In the genomic region with DNA sequence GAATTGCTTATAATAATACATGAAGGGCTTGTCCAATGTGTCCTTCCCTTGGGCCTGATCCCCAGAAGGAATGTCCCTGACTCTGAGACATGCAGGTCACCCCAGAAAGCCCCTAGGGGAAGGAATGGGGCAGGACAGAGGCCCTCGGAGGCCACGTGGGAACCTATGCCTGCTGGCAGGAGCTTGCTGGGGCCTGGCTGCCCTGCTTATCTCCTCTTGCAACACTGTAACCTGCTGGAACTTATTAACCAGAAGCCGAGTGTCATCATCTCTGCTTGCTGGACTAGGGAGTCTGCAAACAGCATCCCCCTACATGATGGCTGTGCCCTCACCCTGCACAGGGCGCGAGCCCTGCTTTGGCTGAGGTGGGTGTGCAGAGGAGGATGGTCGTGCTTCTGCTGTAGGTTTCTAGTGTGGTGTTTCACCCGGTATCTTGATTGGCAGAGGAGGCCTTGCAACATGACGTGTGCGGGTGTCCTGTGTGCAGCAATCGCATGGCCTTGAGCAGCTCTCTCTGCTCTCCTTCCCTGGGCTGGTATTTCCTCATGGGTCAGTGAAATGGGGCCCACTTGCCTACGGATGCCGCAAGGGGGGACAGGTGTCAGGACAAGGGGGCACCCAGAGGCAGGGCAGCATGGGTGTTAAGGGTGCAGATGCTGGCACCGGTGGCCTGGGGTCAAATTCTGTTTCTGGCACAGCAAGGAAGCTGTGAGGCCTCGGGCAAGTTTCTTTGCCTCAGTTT, we compare ENCODE assay signal across 1 cellular context.
TF ChIP-seq lines count a peak whose summit lies in the region.

No MANE protein-coding gene starts in this region.

TF ChIP-seq in HepG2, 621 proteins besides CTCF, POLR2A, EP300 and RAD21 (continued from another document and continues in another):
- TF ChIP-seq, protein P1, sequence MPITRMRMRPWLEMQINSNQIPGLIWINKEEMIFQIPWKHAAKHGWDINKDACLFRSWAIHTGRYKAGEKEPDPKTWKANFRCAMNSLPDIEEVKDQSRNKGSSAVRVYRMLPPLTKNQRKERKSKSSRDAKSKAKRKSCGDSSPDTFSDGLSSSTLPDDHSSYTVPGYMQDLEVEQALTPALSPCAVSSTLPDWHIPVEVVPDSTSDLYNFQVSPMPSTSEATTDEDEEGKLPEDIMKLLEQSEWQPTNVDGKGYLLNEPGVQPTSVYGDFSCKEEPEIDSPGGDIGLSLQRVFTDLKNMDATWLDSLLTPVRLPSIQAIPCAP (CRISPR knock-in tag; IDR thresholded peaks at IDR 0.05; ENCODE audit: low read depth) = no peak
- peak; percentile 59; the same call in 1 of the 2 replicates for TF ChIP-seq NFKB2 (CRISPR knock-in tag; IDR thresholded peaks at IDR 0.05; ENCODE audit: borderline replicate concordance)
- TF ChIP-seq ZSCAN12 (CRISPR knock-in tag; IDR thresholded peaks at IDR 0.05) = no peak
- TF ChIP-seq SNAI1 (CRISPR knock-in tag; IDR thresholded peaks at IDR 0.05; ENCODE audit: borderline replicate concordance) = no peak
- TF ChIP-seq ZFP62 (CRISPR knock-in tag; IDR thresholded peaks at IDR 0.05) = no peak
- no peak for TF ChIP-seq ZNF816 (CRISPR knock-in tag; IDR thresholded peaks at IDR 0.05; ENCODE audit: borderline replicate concordance)
- no peak; the same call in 1 of the 2 replicates for TF ChIP-seq ZNF460 (CRISPR knock-in tag; IDR thresholded peaks at IDR 0.05; ENCODE audit: borderline replicate concordance)
- no peak for TF ChIP-seq ZNF282 (IDR thresholded peaks at IDR 0.05; ENCODE audit: partially characterized antibody)
- TF ChIP-seq ZSCAN31 (CRISPR knock-in tag; IDR thresholded peaks at IDR 0.05; ENCODE audit: low read depth) = peak; percentile 65; the same call in 1 of the 2 replicates
- TF ChIP-seq BRCA1 (CRISPR knock-in tag; IDR thresholded peaks at IDR 0.05) = 0 out of 2 replicates have a peak, but pooled peaks have one; percentile 54
- TF ChIP-seq ZNF7 (CRISPR knock-in tag; IDR thresholded peaks at IDR 0.05) = no peak
- TF ChIP-seq, protein P2, sequence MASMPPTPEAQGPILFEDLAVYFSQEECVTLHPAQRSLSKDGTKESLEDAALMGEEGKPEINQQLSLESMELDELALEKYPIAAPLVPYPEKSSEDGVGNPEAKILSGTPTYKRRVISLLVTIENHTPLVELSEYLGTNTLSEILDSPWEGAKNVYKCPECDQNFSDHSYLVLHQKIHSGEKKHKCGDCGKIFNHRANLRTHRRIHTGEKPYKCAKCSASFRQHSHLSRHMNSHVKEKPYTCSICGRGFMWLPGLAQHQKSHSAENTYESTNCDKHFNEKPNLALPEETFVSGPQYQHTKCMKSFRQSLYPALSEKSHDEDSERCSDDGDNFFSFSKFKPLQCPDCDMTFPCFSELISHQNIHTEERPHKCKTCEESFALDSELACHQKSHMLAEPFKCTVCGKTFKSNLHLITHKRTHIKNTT (CRISPR knock-in tag; IDR thresholded peaks at IDR 0.05) = no peak
- peak; percentile 41; the same call in 1 of the 2 replicates for TF ChIP-seq JUND (CRISPR knock-in tag; IDR thresholded peaks at IDR 0.05)
- TF ChIP-seq HDAC2 (CRISPR knock-in tag; IDR thresholded peaks at IDR 0.05) = peak; percentile 93
- TF ChIP-seq BATF2 (CRISPR knock-in tag; IDR thresholded peaks at IDR 0.05) = peak; percentile 55; the same call in 1 of the 2 replicates
- no peak for TF ChIP-seq ZNF704 (CRISPR knock-in tag; IDR thresholded peaks at IDR 0.05; ENCODE audit: borderline replicate concordance)
- no peak for TF ChIP-seq MLLT10 (CRISPR knock-in tag; IDR thresholded peaks at IDR 0.05)
- TF ChIP-seq DR1 (CRISPR knock-in tag; IDR thresholded peaks at IDR 0.05) = 0 out of 2 replicates have a peak, but pooled peaks have one; percentile 49
- no peak for TF ChIP-seq NR1H2 (CRISPR knock-in tag; IDR thresholded peaks at IDR 0.05; ENCODE audit: borderline replicate concordance, low read depth)
- peak; percentile 70; the same call in 1 of the 2 replicates for TF ChIP-seq ZZZ3 (CRISPR knock-in tag; IDR thresholded peaks at IDR 0.05; ENCODE audit: borderline replicate concordance)
- TF ChIP-seq RCOR2 (CRISPR knock-in tag; IDR thresholded peaks at IDR 0.05) = peak; percentile 79; the same call in 1 of the 2 replicates
- no peak for TF ChIP-seq KIAA2018 (CRISPR knock-in tag; IDR thresholded peaks at IDR 0.05; ENCODE audit: borderline replicate concordance)
- TF ChIP-seq ZNF513 (CRISPR knock-in tag; conservative IDR thresholded peaks at IDR 0.05) = no peak
- TF ChIP-seq CCAR2 (optimal IDR thresholded peaks at IDR 0.05; ENCODE audit: low read depth, low read length) = no peak
- TF ChIP-seq GLI4 (CRISPR knock-in tag; IDR thresholded peaks at IDR 0.05; ENCODE audit: borderline replicate concordance) = no peak
- TF ChIP-seq, protein P3, sequence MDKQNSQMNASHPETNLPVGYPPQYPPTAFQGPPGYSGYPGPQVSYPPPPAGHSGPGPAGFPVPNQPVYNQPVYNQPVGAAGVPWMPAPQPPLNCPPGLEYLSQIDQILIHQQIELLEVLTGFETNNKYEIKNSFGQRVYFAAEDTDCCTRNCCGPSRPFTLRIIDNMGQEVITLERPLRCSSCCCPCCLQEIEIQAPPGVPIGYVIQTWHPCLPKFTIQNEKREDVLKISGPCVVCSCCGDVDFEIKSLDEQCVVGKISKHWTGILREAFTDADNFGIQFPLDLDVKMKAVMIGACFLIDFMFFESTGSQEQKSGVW (CRISPR knock-in tag; IDR thresholded peaks at IDR 0.05; ENCODE audit: borderline replicate concordance) = no peak
- TF ChIP-seq YEATS2 (CRISPR knock-in tag; IDR thresholded peaks at IDR 0.05; ENCODE audit: borderline replicate concordance) = peak; percentile 46; the same call in 1 of the 2 replicates
- TF ChIP-seq RFX3 (CRISPR knock-in tag; IDR thresholded peaks at IDR 0.05) = no peak
- TF ChIP-seq ZKSCAN8 (CRISPR knock-in tag; IDR thresholded peaks at IDR 0.05; ENCODE audit: borderline replicate concordance) = peak; percentile 74
- peak; percentile 65; the same call in 1 of the 2 replicates for TF ChIP-seq TFAP4 (IDR thresholded peaks at IDR 0.05; ENCODE audit: borderline replicate concordance, low read depth)
- TF ChIP-seq, protein P4, sequence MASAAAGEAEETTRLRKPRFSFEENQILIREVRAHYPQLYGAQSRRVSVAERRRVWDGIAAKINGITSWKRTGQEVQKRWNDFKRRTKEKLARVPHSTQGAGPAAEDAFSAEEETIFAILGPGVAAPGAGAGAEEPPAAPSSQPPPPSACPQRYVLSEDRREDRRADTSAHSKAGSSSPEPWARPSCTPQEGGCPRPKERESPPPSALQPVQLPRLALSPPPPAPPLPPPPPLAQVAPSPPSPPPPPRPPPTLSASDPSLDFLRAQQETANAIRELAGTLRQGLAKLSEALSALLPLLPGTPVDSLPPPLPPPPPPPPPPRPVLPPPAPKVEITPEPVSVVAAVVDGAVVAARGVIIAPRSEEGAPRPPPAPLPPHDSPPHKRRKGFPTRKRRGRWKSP (CRISPR knock-in tag; IDR thresholded peaks at IDR 0.05) = peak; percentile 74; the same call in 1 of the 2 replicates
- TF ChIP-seq ZNF746 (CRISPR knock-in tag; IDR thresholded peaks at IDR 0.05) = peak; percentile 81
- no peak for TF ChIP-seq NFE2 (CRISPR knock-in tag; IDR thresholded peaks at IDR 0.05)
- no peak for TF ChIP-seq EHMT2 (IDR thresholded peaks at IDR 0.05; ENCODE audit: borderline replicate concordance, low read depth, low read length)
- no peak for TF ChIP-seq KDM5A (IDR thresholded peaks at IDR 0.05; ENCODE audit: borderline replicate concordance, low read length)
- TF ChIP-seq MZF1 (CRISPR knock-in tag; IDR thresholded peaks at IDR 0.05; ENCODE audit: borderline replicate concordance) = no peak; the same call in 1 of the 2 replicates
- TF ChIP-seq, protein P5, sequence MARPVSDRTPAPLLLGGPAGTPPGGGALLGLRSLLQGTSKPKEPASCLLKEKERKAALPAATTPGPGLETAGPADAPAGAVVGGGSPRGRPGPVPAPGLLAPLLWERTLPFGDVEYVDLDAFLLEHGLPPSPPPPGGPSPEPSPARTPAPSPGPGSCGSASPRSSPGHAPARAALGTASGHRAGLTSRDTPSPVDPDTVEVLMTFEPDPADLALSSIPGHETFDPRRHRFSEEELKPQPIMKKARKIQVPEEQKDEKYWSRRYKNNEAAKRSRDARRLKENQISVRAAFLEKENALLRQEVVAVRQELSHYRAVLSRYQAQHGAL (CRISPR knock-in tag; IDR thresholded peaks at IDR 0.05; ENCODE audit: not compliant biosample characterization) = no peak
- TF ChIP-seq REL (CRISPR knock-in tag; conservative IDR thresholded peaks at IDR 0.05) = peak; percentile 79; the same call in 1 of the 2 replicates
- TF ChIP-seq, protein P6, sequence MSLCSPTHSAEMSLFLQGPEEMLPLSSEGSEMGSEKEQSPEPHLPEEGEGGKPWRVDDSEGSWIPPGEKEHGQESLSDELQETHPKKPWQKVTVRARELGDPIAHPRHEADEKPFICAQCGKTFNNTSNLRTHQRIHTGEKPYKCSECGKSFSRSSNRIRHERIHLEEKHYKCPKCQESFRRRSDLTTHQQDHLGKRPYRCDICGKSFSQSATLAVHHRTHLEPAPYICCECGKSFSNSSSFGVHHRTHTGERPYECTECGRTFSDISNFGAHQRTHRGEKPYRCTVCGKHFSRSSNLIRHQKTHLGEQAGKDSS (CRISPR knock-in tag; IDR thresholded peaks at IDR 0.05; ENCODE audit: borderline replicate concordance, low read depth) = peak; percentile 32; the same call in 1 of the 2 replicates
